27 cellular contexts compared by ENCODE assay signal in the genomic region with DNA sequence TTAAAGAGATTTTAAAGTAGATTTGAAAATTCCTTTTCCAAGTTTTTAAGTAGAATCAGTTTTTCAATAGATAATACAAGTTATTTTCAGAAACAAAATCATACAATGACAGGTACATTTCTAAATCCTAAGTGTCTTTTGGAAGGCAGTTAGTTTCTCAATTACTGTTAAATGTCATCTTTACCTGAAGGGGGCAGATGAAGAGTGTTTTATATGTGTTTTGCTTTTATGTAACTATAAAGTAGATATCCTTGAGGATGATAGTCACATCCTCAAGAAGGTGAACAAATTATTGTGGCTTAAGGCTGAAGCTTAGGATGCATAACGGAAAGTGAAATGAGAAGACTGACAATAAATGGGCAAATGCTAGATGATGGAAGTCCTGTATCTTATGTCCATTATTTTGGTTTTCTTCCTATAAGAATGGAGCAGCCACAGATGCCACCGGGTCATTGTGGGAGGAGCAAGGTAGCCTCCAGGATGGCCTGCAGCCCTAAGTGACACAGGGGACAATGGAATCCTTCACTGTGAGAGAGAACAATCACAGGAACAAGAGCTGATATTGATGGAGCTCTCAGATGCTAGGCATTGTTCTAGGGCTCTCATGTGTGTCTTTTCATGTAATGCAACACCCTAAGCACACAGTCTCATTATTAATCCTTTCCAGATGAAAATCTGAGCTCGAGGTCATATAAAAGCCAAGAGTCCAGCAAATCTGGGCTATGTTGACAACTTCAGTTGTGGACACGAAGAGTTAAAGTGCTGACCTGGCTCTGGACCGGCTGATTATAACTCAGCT. TPM values are rescaled to one million over a fixed set of nuclear protein-coding genes. Genes with fewer than 3 reads are reported as not detected.
A peak's percentile ranks its signal among the peaks of the same experiment; 100 is the strongest.
DNase-seq lines count a peak whose midpoint lies in the region; ATAC-seq and TF ChIP-seq lines count a peak whose summit lies in the region.
"Had no signal": no experiment of that assay in that cellular context is flagged by ENCODE, and none has a peak within 500 bp of the region (broad histone marks: within the 10 kb centered on the region; RNA-seq: fewer than 3 reads in every experiment).

No MANE protein-coding gene starts in this region.

- no peaks in the 10 kb centered on the region for H3K9me2 ChIP-seq in HCT116 (ENCODE audit: insufficient read depth)

- peak overlapping the region; percentile 1 for H2AFZ ChIP-seq in HCT116 (ENCODE audit: low read depth, low read length, poor library complexity, severe bottlenecking)

- POLR2A ChIA-PET in AG04450 (lab: Yijun Ruan, JAX) (no interaction called here), HCT116 (lab: Charles Lee) (no interaction called here)

- H3K27me3 ChIP-seq in AG04450 (ENCODE audit: control insufficient read depth, insufficient read depth, low read length) = peaks cover 7% of the 10 kb centered on the region
- no peaks in the 10 kb centered on the region for H3K27me3 ChIP-seq in HCT116 (ENCODE audit: insufficient read depth, low read length)

- H3K36me3 ChIP-seq in HCT116 (ENCODE audit: control insufficient read depth in 1 of 2, insufficient read depth in 2 of 2, low read length in 2 of 2) = no peaks in the 10 kb centered on the region
- H3K36me3 ChIP-seq: HAP-1, prostate gland, transverse colon had no signal

- H3K27ac ChIP-seq in AG04450 (ENCODE audit: low read depth, low read length) (no peak overlapping the region), HCT116 (ENCODE audit: low read depth, low read length) (no peak overlapping the region)
- H3K27ac ChIP-seq: A549, prostate gland, transverse colon had no signal

- no peak overlapping the region for H3K4me3 ChIP-seq in AG04450 (ENCODE audit: low read depth, low read length)
- no peak overlapping the region for H3K4me3 ChIP-seq in HCT116 (replicated peaks in 1 of 2; ENCODE audit: low read depth in 1 of 2, low read length in 2 of 2)
- H3K4me3 ChIP-seq: A549, GM12878, HAP-1, K562, prostate gland, transverse colon had no signal

- no peaks in the 10 kb centered on the region for H4K20me1 ChIP-seq in HCT116 (ENCODE audit: insufficient read depth)

- RAD21 ChIA-PET in HCT116 (lab: Charles Lee; ENCODE audit: low non-redundant PET in 1 of 2, low total read pairs in 2 of 2, uncharacterized antibody in 2 of 2, unreplicated experiment in 2 of 2) = interaction anchor here in 1 of 2 experiments (1.1 kb wide), 1 partner anchor 482 kb away, joined by 3 read pairs; no protein-coding TSS in a partner anchor

- H3K4me2 ChIP-seq in HCT116 (ENCODE audit: low read length) = no peak overlapping the region
- H3K4me2 ChIP-seq: A549 had no signal

- peak; percentile 63 for TF ChIP-seq RAD21 in HCT116 (IDR thresholded peaks at IDR 0.05; ENCODE audit: low read depth)

- H3K79me2 ChIP-seq in HCT116 (ENCODE audit: insufficient read depth, low read length) = no peaks in the 10 kb centered on the region

- intact Hi-C loops in HCT116 (cut with micrococcal nuclease) = no loop called here

- TF ChIP-seq POLR2A in HCT116 (IDR thresholded peaks at IDR 0.05; ENCODE audit: borderline replicate concordance, extremely low read depth, insufficient read depth, insufficient read length) = no peak

- no peaks in the 10 kb centered on the region for H3K9me3 ChIP-seq in AG04450 (ENCODE audit: control insufficient read depth, insufficient read depth, low read length)
- H3K9me3 ChIP-seq in HCT116 (ENCODE audit: control insufficient read depth in 1 of 2, insufficient read depth in 1 of 2, low read depth in 1 of 2, low read length in 2 of 2) = no peaks in the 10 kb centered on the region
- H3K9me3 ChIP-seq: A549, HAP-1, prostate gland, transverse colon had no signal

- H3K4me1 ChIP-seq in HCT116 (ENCODE audit: control insufficient read depth in 1 of 2, insufficient read depth in 2 of 2, low read length in 2 of 2) = peaks cover 0 to 3% of the 10 kb centered on the region in 2 experiments; a peak in 1 of 4 replicates
- H3K4me1 ChIP-seq: A549, HAP-1, prostate gland, transverse colon had no signal

- H3K9ac ChIP-seq in HCT116 (ENCODE audit: low read length) = no peak overlapping the region

- TF ChIP-seq CTCF in AG04450 (IDR thresholded peaks at IDR 0.05; ENCODE audit: low read depth, low read length) (0 out of 2 replicates have a peak, but pooled peaks have one; percentile 10), HCT116 (IDR thresholded peaks at IDR 0.05 in 2 of 3, conservative IDR thresholded peaks at IDR 0.05 in 1 of 3; ENCODE audit: borderline replicate concordance in 1 of 3, insufficient read depth in 1 of 3, low read depth in 2 of 3, low read length in 2 of 3) (peak; percentile 4 to 46 (median 22); a peak in 3 of 6 replicates)

- CTCF ChIA-PET in AG04450 (lab: Charles Lee) = interaction anchor here (1.0 kb wide), 2 partner anchors 18 to 482 kb away, joined by 3 read pairs; no protein-coding TSS in a partner anchor
- CTCF ChIA-PET in HCT116 (lab: Charles Lee) = interaction anchor here (1.0 to 1.9 kb wide), 3 partner anchors 24 to 482 kb away, joined by 3 to 8 read pairs (median 4); no protein-coding TSS in a partner anchor

- BruUV-seq in HCT116 (replicated peaks; lab: Mats Ljungman, UMichigan) = no TSS peak

- ATAC-seq in HCT116 = peak; percentile 53
- ATAC-seq in GM21515 (IDR thresholded peaks at IDR 0.05; ENCODE audit: unreplicated experiment) = no peak
- ATAC-seq in HG02642 (IDR thresholded peaks at IDR 0.05; ENCODE audit: poor library complexity, unreplicated experiment) = no peak
- no peak for ATAC-seq in HG03521 (IDR thresholded peaks at IDR 0.05; ENCODE audit: unreplicated experiment)
- ATAC-seq: A549; activated T-helper 17 cell treated with anti-CD3 and anti-CD28 coated beads, Interleukin-2, amount 50 U/mL, for 72 hours; GM12878; K562; Right ventricle myocardium inferior had no signal

- DNase-seq in AG04450 (ENCODE audit: low read depth, low spot score) (no peak), HCT116 (ENCODE audit: low read depth, low spot score) (no peak), OCI-M1 (lab: John Stamatoyannopoulos, UW) (peak; percentile 22), left kidney (ENCODE audit: low read depth, low spot score) (peak; percentile 9), T-helper 2 cell (no peak)
- DNase-seq: activated B cell treated with CpG ODN at 0.5 μM for 24 hours; activated CD4-positive, alpha-beta T cell treated with anti-CD3 and anti-CD28 coated beads, Interleukin-2, amount 50 U/mL, for 4 hours; activated CD8-positive, alpha-beta memory T cell treated with anti-CD3 and anti-CD28 coated beads, Interleukin-2, amount 50 U/mL, for 4 hours; aorta; caudate nucleus; COR-L47; DMS79 treated with DMSO at 0.1 percent for 48 hours; NCI-H1694 treated with DMSO at 0.1 percent for 48 hours; NCI-H526; T1000; transverse colon had no signal

TF ChIP-seq in HCT116, 20 proteins besides CTCF, POLR2A, EP300 and RAD21:
- TF ChIP-seq EZH2phosphoT487 (IDR thresholded peaks at IDR 0.05; ENCODE audit: borderline replicate concordance) (no peak), TCF7L2 (IDR thresholded peaks at IDR 0.05; ENCODE audit: borderline replicate concordance, extremely low read depth, insufficient read depth, insufficient read length) (no peak), ZFX (IDR thresholded peaks at IDR 0.05) (no peak), SP1 (IDR thresholded peaks at IDR 0.05; ENCODE audit: low read depth) (no peak), ZNF274 (IDR thresholded peaks at IDR 0.05; ENCODE audit: low read depth, low read length) (no peak), FOSL1 (IDR thresholded peaks at IDR 0.05; ENCODE audit: low read depth) (no peak), SRF (IDR thresholded peaks at IDR 0.05; ENCODE audit: low read depth) (no peak)
- TF ChIP-seq, protein P1, sequence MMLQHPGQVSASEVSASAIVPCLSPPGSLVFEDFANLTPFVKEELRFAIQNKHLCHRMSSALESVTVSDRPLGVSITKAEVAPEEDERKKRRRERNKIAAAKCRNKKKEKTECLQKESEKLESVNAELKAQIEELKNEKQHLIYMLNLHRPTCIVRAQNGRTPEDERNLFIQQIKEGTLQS (IDR thresholded peaks at IDR 0.05) = no peak
- TF ChIP-seq, protein P2, sequence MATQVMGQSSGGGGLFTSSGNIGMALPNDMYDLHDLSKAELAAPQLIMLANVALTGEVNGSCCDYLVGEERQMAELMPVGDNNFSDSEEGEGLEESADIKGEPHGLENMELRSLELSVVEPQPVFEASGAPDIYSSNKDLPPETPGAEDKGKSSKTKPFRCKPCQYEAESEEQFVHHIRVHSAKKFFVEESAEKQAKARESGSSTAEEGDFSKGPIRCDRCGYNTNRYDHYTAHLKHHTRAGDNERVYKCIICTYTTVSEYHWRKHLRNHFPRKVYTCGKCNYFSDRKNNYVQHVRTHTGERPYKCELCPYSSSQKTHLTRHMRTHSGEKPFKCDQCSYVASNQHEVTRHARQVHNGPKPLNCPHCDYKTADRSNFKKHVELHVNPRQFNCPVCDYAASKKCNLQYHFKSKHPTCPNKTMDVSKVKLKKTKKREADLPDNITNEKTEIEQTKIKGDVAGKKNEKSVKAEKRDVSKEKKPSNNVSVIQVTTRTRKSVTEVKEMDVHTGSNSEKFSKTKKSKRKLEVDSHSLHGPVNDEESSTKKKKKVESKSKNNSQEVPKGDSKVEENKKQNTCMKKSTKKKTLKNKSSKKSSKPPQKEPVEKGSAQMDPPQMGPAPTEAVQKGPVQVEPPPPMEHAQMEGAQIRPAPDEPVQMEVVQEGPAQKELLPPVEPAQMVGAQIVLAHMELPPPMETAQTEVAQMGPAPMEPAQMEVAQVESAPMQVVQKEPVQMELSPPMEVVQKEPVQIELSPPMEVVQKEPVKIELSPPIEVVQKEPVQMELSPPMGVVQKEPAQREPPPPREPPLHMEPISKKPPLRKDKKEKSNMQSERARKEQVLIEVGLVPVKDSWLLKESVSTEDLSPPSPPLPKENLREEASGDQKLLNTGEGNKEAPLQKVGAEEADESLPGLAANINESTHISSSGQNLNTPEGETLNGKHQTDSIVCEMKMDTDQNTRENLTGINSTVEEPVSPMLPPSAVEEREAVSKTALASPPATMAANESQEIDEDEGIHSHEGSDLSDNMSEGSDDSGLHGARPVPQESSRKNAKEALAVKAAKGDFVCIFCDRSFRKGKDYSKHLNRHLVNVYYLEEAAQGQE (IDR thresholded peaks at IDR 0.05; ENCODE audit: low read depth) = no peak

RNA-seq across cellular contexts. Expression of a gene that starts 14.1 kb away (rescaled TPM):
- polyA plus RNA-seq in AG04450 (2011; rRNA removed) = 0.76 and 0.87 TPM in 2 replicates
- polyA minus RNA-seq in AG04450 (2011; rRNA and poly(A)+ RNA removed) = 0.51 and 1.2 TPM in 2 replicates
- 27.5 TPM for total RNA-seq in HCT116 (2021; ENCODE audit: unreplicated experiment)
- polyA plus RNA-seq in HCT116 (2012) = 19.1 and 21.2 TPM in 2 replicates
- total RNA-seq: activated B cell treated with CpG ODN at 0.5 μM for 24 hours, dermis microvascular lymphatic vessel endothelial cell, GM12878 had no signal
- polyA plus RNA-seq: GM12878 had no signal

Comparison
In these comparisons a context has a peak if more than half of its experiments do, and no peak if none do; other contexts are left out.
1. DNase-seq: peak in OCI-M1 (single experiment) and left kidney (single experiment); none in AG04450 (single experiment), HCT116 (single experiment) and T-helper 2 cell (0 of 5).